In the genomic region with DNA sequence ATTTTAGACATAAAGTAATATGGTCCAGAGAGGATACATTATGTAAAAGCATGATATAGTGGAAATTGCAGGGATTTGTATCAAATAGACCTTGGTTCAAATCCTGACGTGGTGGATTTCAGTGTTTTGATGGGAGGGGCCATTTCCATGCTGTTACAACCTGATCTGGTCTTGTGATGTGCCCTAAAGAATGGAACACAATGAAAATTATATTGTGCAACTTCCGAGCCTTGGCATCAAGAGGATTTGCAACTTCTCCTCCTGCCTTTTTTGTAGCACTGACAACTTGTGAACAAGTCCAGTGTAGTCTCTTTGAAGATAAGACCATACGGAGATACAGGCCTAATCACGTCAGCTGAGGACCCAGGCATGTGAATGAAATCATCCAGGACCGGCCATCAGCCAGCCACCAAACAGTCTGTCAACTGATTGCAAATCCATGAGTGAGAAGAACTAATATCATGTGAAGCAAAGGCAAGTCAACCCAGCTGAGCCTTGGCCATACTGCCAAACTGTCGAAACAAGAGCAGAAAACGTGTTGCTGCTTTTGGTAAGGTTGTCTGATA, we compare ENCODE assay signal across 27 cellular contexts.
"Had no signal": no experiment of that assay in that cellular context is flagged by ENCODE, and none has a peak within 500 bp of the region (broad histone marks: within the 10 kb centered on the region; RNA-seq: fewer than 3 reads in every experiment).

No MANE protein-coding gene starts in this region.

- H3K27ac Mint-ChIP-seq: mesothelial cell of epicardium; naive B cell; natural killer cell; nephron progenitor cell; neural progenitor cell; stimulated activated effector memory CD8-positive, alpha-beta T cell treated with anti-CD3 and anti-CD28 coated beads, Interleukin-12 subunit alpha, Interleukin-12 subunit beta, amount 100 ng/mL, for 72 hours; stimulated activated naive CD8-positive, alpha-beta T cell treated with anti-CD3 and anti-CD28 coated beads, Interleukin-15, Interleukin-2, amounts not matched to agents 100 ng/mL and 50 ng/mL, for 24 hours had no signal

- FAIRE-seq: small intestine, urothelium cell line had no signal

- H3K27ac ChIP-seq: neural progenitor cell, neutrophil, parathyroid adenoma, psoas muscle, sigmoid colon, spleen, suprapubic skin, thoracic aorta, tibial artery, upper lobe of right lung had no signal

- H3K27me3 Mint-ChIP-seq: naive B cell; stimulated activated naive CD8-positive, alpha-beta T cell treated with anti-CD3 and anti-CD28 coated beads, Interleukin-15, Interleukin-2, amounts not matched to agents 100 ng/mL and 50 ng/mL, for 24 hours had no signal

- H3K9me3 ChIP-seq: neutrophil, psoas muscle, sigmoid colon, suprapubic skin, thoracic aorta, tibial artery, upper lobe of right lung had no signal

- H3K4me2 ChIP-seq: neural progenitor cell had no signal

- H3K36me3 ChIP-seq: neural progenitor cell, neutrophil, suprapubic skin, thoracic aorta had no signal

- H3K9ac ChIP-seq: neural progenitor cell, parathyroid adenoma had no signal

- H3K27me3 ChIP-seq: neural progenitor cell, neutrophil, sigmoid colon, spleen, suprapubic skin, tibial artery, upper lobe of right lung had no signal

- DNase-seq: hypothalamus; islet precursor cell; mesendoderm; naive B cell; natural killer cell; nephron progenitor cell; occipital lobe; psoas muscle; sigmoid colon; small intestine; spleen; stimulated activated CD4-positive, alpha-beta T cell treated with anti-CD3 and anti-CD28 coated beads, Interleukin-4, amount 100 ng/mL, for 24 hours; stimulated activated naive CD4-positive, alpha-beta T cell; tibial artery; trophoblast cell; upper lobe of right lung had no signal

- H2AFZ ChIP-seq: neural progenitor cell, parathyroid adenoma had no signal

- H3K4me3 Mint-ChIP-seq: mesothelial cell of epicardium; naive B cell; natural killer cell; nephron progenitor cell; neural progenitor cell; stimulated activated effector memory CD8-positive, alpha-beta T cell treated with anti-CD3 and anti-CD28 coated beads, Interleukin-12 subunit alpha, Interleukin-12 subunit beta, amount 100 ng/mL, for 72 hours; stimulated activated naive CD8-positive, alpha-beta T cell treated with anti-CD3 and anti-CD28 coated beads, Interleukin-15, Interleukin-2, amounts not matched to agents 100 ng/mL and 50 ng/mL, for 24 hours had no signal

- H3K4me3 ChIP-seq: lung, neural progenitor cell, psoas muscle, sigmoid colon, spleen, suprapubic skin, thoracic aorta, tibial artery, upper lobe of right lung had no signal

- H3K36me3 Mint-ChIP-seq: neural progenitor cell; stimulated activated effector memory CD8-positive, alpha-beta T cell treated with anti-CD3 and anti-CD28 coated beads, Interleukin-12 subunit alpha, Interleukin-12 subunit beta, amount 100 ng/mL, for 72 hours had no signal

- ATAC-seq: left lobe of liver; natural killer cell; stimulated activated effector memory CD8-positive, alpha-beta T cell treated with anti-CD3 and anti-CD28 coated beads, Interleukin-12 subunit alpha, Interleukin-12 subunit beta, amount 100 ng/mL, for 72 hours; upper lobe of right lung had no signal

- H3K79me2 ChIP-seq: parathyroid adenoma had no signal

- H3K4me1 Mint-ChIP-seq: mesothelial cell of epicardium, nephron progenitor cell had no signal

- H3K9me3 Mint-ChIP-seq: naive B cell; natural killer cell; nephron progenitor cell; stimulated activated effector memory CD8-positive, alpha-beta T cell treated with anti-CD3 and anti-CD28 coated beads, Interleukin-12 subunit alpha, Interleukin-12 subunit beta, amount 100 ng/mL, for 72 hours; stimulated activated naive CD8-positive, alpha-beta T cell treated with anti-CD3 and anti-CD28 coated beads, Interleukin-15, Interleukin-2, amounts not matched to agents 100 ng/mL and 50 ng/mL, for 24 hours had no signal

- H3K4me1 ChIP-seq: parathyroid adenoma, psoas muscle, sigmoid colon, spleen, suprapubic skin, tibial artery, upper lobe of right lung had no signal
